1 cellular context compared by ENCODE assay signal in the genomic region with DNA sequence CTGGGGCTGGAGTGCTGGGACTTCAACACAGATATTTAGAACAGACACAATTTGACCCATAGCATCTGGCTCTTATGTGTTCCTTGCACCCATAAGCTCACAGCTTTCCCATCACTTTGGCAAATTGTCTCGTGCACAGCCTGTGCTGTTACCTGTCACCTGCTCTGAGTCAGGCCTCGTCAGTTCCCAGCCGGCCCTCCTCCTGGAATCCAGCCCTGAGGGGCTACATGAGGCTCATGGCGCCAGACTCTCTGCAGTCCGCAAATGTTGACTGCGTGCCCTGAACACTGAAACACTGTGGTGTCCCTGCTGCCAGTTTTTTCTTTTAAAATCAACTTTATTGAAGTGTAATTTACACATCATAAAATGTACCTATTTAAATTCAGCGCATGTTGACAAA.
TF ChIP-seq lines count a peak whose summit lies in the region.

No MANE protein-coding gene starts in this region.

TF ChIP-seq in A549, 52 proteins besides CTCF, POLR2A, EP300 and RAD21 (continued from another document):
- TF ChIP-seq FOXS1 (CRISPR knock-in tag; IDR thresholded peaks at IDR 0.05) = no peak
